8 cellular contexts compared by ENCODE assay signal in genomic region chr3:193572426-193572908, GRCh38. TPM values are rescaled to one million over a fixed set of nuclear protein-coding genes. Genes with fewer than 3 reads are reported as not detected.
A peak's percentile ranks its signal among the peaks of the same experiment; 100 is the strongest.
DNase-seq lines count a peak whose midpoint lies in the region; ATAC-seq and TF ChIP-seq lines count a peak whose summit lies in the region.

No MANE protein-coding gene starts in this region.

- no peak for TF ChIP-seq POLR2A in NB4 (IDR thresholded peaks at IDR 0.05; ENCODE audit: extremely low read depth, insufficient read length)

- peaks cover 14% of the 10 kb centered on the region for H3K4me1 Mint-ChIP-seq in HFFc6 (ENCODE audit: low read depth)

- ATAC-seq in Right ventricle myocardium superior (ENCODE audit: poor library complexity), result peak; percentile 85

- H3K36me3 Mint-ChIP-seq in HFFc6 (ENCODE audit: low read depth), result no peaks in the 10 kb centered on the region

- H3K27ac Mint-ChIP-seq in HFFc6, result no peak overlapping the region

- no peaks in the 10 kb centered on the region for H3K9me3 Mint-ChIP-seq in HFFc6

- no peak overlapping the region for H3K4me3 Mint-ChIP-seq in HFFc6

- peak; percentile 92 for TF ChIP-seq CTCF in GM10266 (IDR thresholded peaks at IDR 0.05; ENCODE audit: control insufficient read depth, insufficient read depth, low read depth, missing control alignments)
- peak; percentile 90 for TF ChIP-seq CTCF in HFFc6 (IDR thresholded peaks at IDR 0.05)
- peak; percentile 65 for TF ChIP-seq CTCF in NB4 (IDR thresholded peaks at IDR 0.05; ENCODE audit: low read depth, low read length)

- no peak overlapping the region for H3K4me3 ChIP-seq in NB4 (ENCODE audit: low read depth, low read length)

- intact Hi-C loops in Right ventricle myocardium superior (cut with DNase I), result loop anchor here (5.0 to 10.0 kb wide), 2 partner anchors 528 to 760 kb away; no protein-coding TSS in a partner anchor

- peak; percentile 58 for DNase-seq in GM10266 (ENCODE audit: extremely low spot score)
- peak; percentile 58 for DNase-seq in HFFc6
- DNase-seq in NB4 (ENCODE audit: low read depth), result peak; percentile 68
- DNase-seq in SHP77 (lab: John Stamatoyannopoulos, UW), result peak; percentile 18 to 38
- DNase-seq in activated naive CD4-positive, alpha-beta T cell treated with anti-CD3 and anti-CD28 coated beads, Interleukin-2, amount 50 U/mL, for 16 hours, result peak; percentile 47
- no peak for DNase-seq in Right ventricle myocardium superior
- DNase-seq in renal cortical epithelial cell (ENCODE audit: low read depth), result peak; percentile 52
- no peak for DNase-seq in cortex of kidney (lab: John Stamatoyannopoulos, UW)

- H3K27me3 Mint-ChIP-seq in HFFc6 (ENCODE audit: insufficient read depth), result peaks cover 8% of the 10 kb centered on the region

RNA-seq across cellular contexts. Expression of gene ATP13A4, which starts 17.8 kb away (rescaled TPM):
- not detected for total RNA-seq in HFFc6 (2021; fragmentation: NEBNext Ultra II Directional; extraction: Animal tissue kit (Norgen Biotek cat#: 25700))
- total RNA-seq in Right ventricle myocardium superior (0.11 TPM), renal cortical epithelial cell (0.15 TPM in 1 of 2 replicates, not detected in the other)

RNA-seq across cellular contexts. Expression of gene OPA1, which starts 20.5 kb away (rescaled TPM):
- 10 to 100 TPM; 55.7 to 69.0 (median 64.9) TPM for total RNA-seq in HFFc6 (2021; fragmentation: NEBNext Ultra II Directional; extraction: Animal tissue kit (Norgen Biotek cat#: 25700))
- total RNA-seq in Right ventricle myocardium superior, result 105 TPM
- total RNA-seq in renal cortical epithelial cell, result 77.3 and 87.4 TPM in 2 replicates

Comparison
In these comparisons a context has a peak if more than half of its experiments do, and no peak if none do; other contexts are left out.
1. DNase-seq: peak in GM10266 (single experiment), HFFc6 (single experiment), NB4 (single experiment), SHP77 (2 of 2), activated naive CD4-positive, alpha-beta T cell treated with anti-CD3 and anti-CD28 coated beads, Interleukin-2, amount 50 U/mL, for 16 hours (single experiment) and renal cortical epithelial cell (single experiment); none in Right ventricle myocardium superior (single experiment) and cortex of kidney (single experiment).
2. Peak in every context shown above with its lines, with median percentiles within 50 percentile points of each other: CTCF ChIP-seq.